Comparison of ENCODE assay signal across 22 cellular contexts in genomic region chr14:102761206-102761605, GRCh38.
"Had no signal": no experiment of that assay in that cellular context is flagged by ENCODE, and none has a peak within 500 bp of the region (broad histone marks: within the 10 kb centered on the region; RNA-seq: fewer than 3 reads in every experiment).

No MANE protein-coding gene starts in this region.

- H3K79me2 ChIP-seq: hepatocyte had no signal

- H3K27me3 ChIP-seq: hepatocyte, vagina had no signal

- H3K4me3 ChIP-seq: hepatocyte, stomach, vagina had no signal

- DNase-seq: activated CD4-positive, alpha-beta T cell treated with anti-CD3 and anti-CD28 coated beads for 1 hour; activated CD4-positive, alpha-beta T cell treated with anti-CD3 and anti-CD28 coated beads, Interleukin-2, amount 50 U/mL, for 1 hour; activated CD8-positive, alpha-beta T cell treated with anti-CD3 and anti-CD28 coated beads, Interleukin-2, amount 10 ng/mL, durations not matched to agents 7 days and 5 days; activated gamma-delta T cell; activated naive CD4-positive, alpha-beta T cell treated with anti-CD3 and anti-CD28 coated beads, Interleukin-2, amount 50 U/mL, for 16 hours; activated naive CD8-positive, alpha-beta T cell treated with anti-CD3 and anti-CD28 coated beads, Interleukin-2, amount 50 U/mL, for 24 hours; dermis blood vessel endothelial cell; effector memory CD4-positive, alpha-beta T cell; glutamatergic neuron; left ventricle myocardium superior; mammary epithelial cell; nucleus accumbens; posterior cingulate gyrus; stimulated activated CD4-positive, alpha-beta T cell treated with anti-CD3 and anti-CD28 coated beads, Interleukin-2, amount 100 ng/mL, for 24 hours; stomach; WERI-Rb-1 had no signal

- H3K9me3 ChIP-seq: stomach, vagina had no signal

- H3K27me3 Mint-ChIP-seq: activated naive CD8-positive, alpha-beta T cell treated with anti-CD3 and anti-CD28 coated beads, Interleukin-2, amount 50 U/mL, for 24 hours; type B pancreatic cell had no signal

- H3K4me1 Mint-ChIP-seq: activated naive CD8-positive, alpha-beta T cell treated with anti-CD3 and anti-CD28 coated beads, Interleukin-2, amount 50 U/mL, for 24 hours had no signal

- H3K27ac Mint-ChIP-seq: activated CD8-positive, alpha-beta T cell treated with anti-CD3 and anti-CD28 coated beads, Interleukin-2, amount 10 ng/mL, durations not matched to agents 7 days and 5 days; activated naive CD8-positive, alpha-beta T cell treated with anti-CD3 and anti-CD28 coated beads, Interleukin-2, amount 50 U/mL, for 24 hours; activated T-helper 1 cell treated with anti-CD3 and anti-CD28 coated beads, Interleukin-12 subunit alpha, Interleukin-12 subunit beta, Interleukin-2, Interleukin-4 antibody, amounts not matched to agents 30 ng/mL and 10 ng/mL and 1 ng/mL, durations not matched to agents 14 hours and 24 hours and 36 hours; stimulated activated effector memory CD8-positive, alpha-beta T cell treated with anti-CD3 and anti-CD28 coated beads, Interleukin-12 subunit alpha, Interleukin-12 subunit beta, amount 100 ng/mL, for 72 hours; type B pancreatic cell had no signal

- H3K36me3 Mint-ChIP-seq: type B pancreatic cell had no signal

- H3K36me3 ChIP-seq: stomach, vagina, WERI-Rb-1 had no signal

- H3K4me1 ChIP-seq: vagina had no signal

- H2AFZ ChIP-seq: hepatocyte had no signal

- H3K4me3 Mint-ChIP-seq: activated CD8-positive, alpha-beta T cell treated with anti-CD3 and anti-CD28 coated beads, Interleukin-2, amount 10 ng/mL, durations not matched to agents 7 days and 5 days; activated naive CD8-positive, alpha-beta T cell treated with anti-CD3 and anti-CD28 coated beads, Interleukin-2, amount 50 U/mL, for 24 hours; activated T-helper 1 cell treated with anti-CD3 and anti-CD28 coated beads, Interleukin-12 subunit alpha, Interleukin-12 subunit beta, Interleukin-2, Interleukin-4 antibody, amounts not matched to agents 30 ng/mL and 10 ng/mL and 1 ng/mL, durations not matched to agents 14 hours and 24 hours and 36 hours; nephron; stimulated activated effector memory CD8-positive, alpha-beta T cell treated with anti-CD3 and anti-CD28 coated beads, Interleukin-12 subunit alpha, Interleukin-12 subunit beta, amount 100 ng/mL, for 72 hours; type B pancreatic cell had no signal

- ATAC-seq: activated CD8-positive, alpha-beta T cell treated with anti-CD3 and anti-CD28 coated beads, Interleukin-2, amount 10 ng/mL, durations not matched to agents 7 days and 5 days; activated naive CD8-positive, alpha-beta T cell treated with anti-CD3 and anti-CD28 coated beads, Interleukin-2, amount 50 U/mL, for 24 hours; stimulated activated effector memory CD8-positive, alpha-beta T cell treated with anti-CD3 and anti-CD28 coated beads, Interleukin-12 subunit alpha, Interleukin-12 subunit beta, amount 100 ng/mL, for 72 hours had no signal

- H3K27ac ChIP-seq: hepatocyte, stomach, vagina, WERI-Rb-1 had no signal

- H3K4me2 ChIP-seq: hepatocyte had no signal
